In the genomic region with DNA sequence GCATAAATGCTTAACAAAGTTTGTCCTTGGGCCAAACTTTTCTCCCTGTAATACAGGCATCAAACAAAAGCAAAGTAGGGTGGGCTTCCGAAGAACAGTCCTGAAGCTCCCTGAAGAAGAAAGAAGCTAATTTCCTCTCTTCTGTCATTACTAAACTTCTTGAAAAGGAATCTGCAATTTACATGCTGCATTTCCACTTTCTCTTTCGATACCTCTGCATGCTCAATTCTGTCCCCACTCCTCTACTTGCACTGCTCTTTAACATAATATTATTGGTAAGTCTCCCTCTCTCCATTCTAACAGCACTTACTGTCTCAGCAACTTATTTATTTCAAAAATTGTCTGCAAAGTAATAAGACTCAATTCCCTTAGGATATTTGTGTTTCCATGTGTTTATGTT, we compare ENCODE assay signal across 1 cellular context.
TF ChIP-seq lines count a peak whose summit lies in the region.

No MANE protein-coding gene starts in this region.

TF ChIP-seq in IMR-90, 13 proteins besides CTCF, POLR2A, EP300 and RAD21:
- no peak for TF ChIP-seq BHLHE40 (IDR thresholded peaks at IDR 0.05; ENCODE audit: low read depth, low read length)
- TF ChIP-seq CHD1 (IDR thresholded peaks at IDR 0.05; ENCODE audit: low read depth, low read length), result no peak
- no peak for TF ChIP-seq SMC3 (IDR thresholded peaks at IDR 0.05; ENCODE audit: low read depth, low read length)
